Comparison of ENCODE assay signal across 16 cellular contexts in the genomic region with DNA sequence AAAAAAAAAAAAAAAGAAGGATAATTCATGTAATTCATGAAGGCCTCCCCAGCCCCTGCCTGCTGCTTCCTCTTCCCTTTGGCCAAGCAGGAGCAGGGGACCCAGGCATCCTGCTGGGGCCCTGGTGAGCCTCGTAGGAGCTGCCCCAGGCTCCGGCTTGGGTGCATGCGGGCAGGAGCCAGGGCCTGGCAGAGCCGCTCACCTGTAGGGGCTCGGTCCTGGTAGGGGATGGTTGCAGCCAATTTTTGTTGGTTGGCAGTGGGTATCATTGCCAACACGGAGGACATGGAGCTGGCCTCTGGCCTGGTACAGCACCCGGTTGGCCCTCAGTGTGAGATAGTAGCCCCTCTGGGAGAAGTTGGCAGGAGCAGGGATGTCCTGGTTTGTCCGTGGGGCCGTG. TPM values are rescaled to one million over a fixed set of nuclear protein-coding genes. Genes with fewer than 3 reads are reported as not detected.
"Had no signal": no experiment of that assay in that cellular context is flagged by ENCODE, and none has a peak within 500 bp of the region (broad histone marks: within the 10 kb centered on the region; RNA-seq: fewer than 3 reads in every experiment).

No MANE protein-coding gene starts in this region.

RNA-seq across cellular contexts. Expression of a gene that starts 10.2 kb away (rescaled TPM):
- total RNA-seq: activated naive CD4-positive, alpha-beta T cell treated with anti-CD3 and anti-CD28 coated beads for 36 hours; activated naive CD4-positive, alpha-beta T cell treated with anti-CD3 and anti-CD28 coated beads, Interleukin-2, amount 50 U/mL, for 72 hours; activated naive CD8-positive, alpha-beta T cell treated with anti-CD3 and anti-CD28 coated beads for 36 hours; activated T-cell treated with anti-CD3 and anti-CD28 coated beads, Interleukin-2, amount 50 U/mL, for 4 hours; activated T-cell treated with anti-CD3 and anti-CD28 coated beads, Interleukin-2, amount 50 U/mL, for 72 hours; activated T-helper 1 cell treated with anti-CD3 and anti-CD28 coated beads, Interleukin-12 subunit alpha, Interleukin-12 subunit beta, Interleukin-2, Interleukin-4 antibody, amounts not matched to agents 30 ng/mL and 10 ng/mL and 1 ng/mL, durations not matched to agents 14 hours and 24 hours and 36 hours; activated T-helper 17 cell treated with anti-CD3 and anti-CD28 coated beads, Interleukin-2, amount 50 U/mL, for 72 hours; activated T-helper 2 cell treated with anti-CD3 and anti-CD28 coated beads, Interferon-gamma antibody, Interleukin-2, Interleukin-4, amounts not matched to agents 10 μg/mL and 5 μg/mL and 100 μg/mL, durations not matched to agents 14 hours and 24 hours and 36 hours; aorta; ascending aorta; astrocyte; body of pancreas; breast epithelium; bronchial epithelial cell; cardiac muscle cell had no signal
- polyA plus RNA-seq: adrenal gland had no signal
